In genomic region chrX:15983034-15983433, GRCh38 we compare ENCODE assay signal across 1 cellular context.
TF ChIP-seq lines count a peak whose summit lies in the region.

No MANE protein-coding gene starts in this region.

TF ChIP-seq in H1, 55 proteins besides CTCF, POLR2A, EP300 and RAD21 (continued from another document):
- TF ChIP-seq YY1 (IDR thresholded peaks at IDR 0.05; ENCODE audit: low read depth, low read length) (no peak), GTF2F1 (IDR thresholded peaks at IDR 0.05; ENCODE audit: borderline replicate concordance, low read depth, low read length) (no peak), ATF3 (IDR thresholded peaks at IDR 0.05; ENCODE audit: insufficient read depth, low read depth, low read length) (no peak), CHD1 (IDR thresholded peaks at IDR 0.05; ENCODE audit: low read depth, low read length) (no peak)
TF ChIP-seq in H1: peak in this region for 0.
